Comparison of ENCODE assay signal across 11 cellular contexts in the genomic region with DNA sequence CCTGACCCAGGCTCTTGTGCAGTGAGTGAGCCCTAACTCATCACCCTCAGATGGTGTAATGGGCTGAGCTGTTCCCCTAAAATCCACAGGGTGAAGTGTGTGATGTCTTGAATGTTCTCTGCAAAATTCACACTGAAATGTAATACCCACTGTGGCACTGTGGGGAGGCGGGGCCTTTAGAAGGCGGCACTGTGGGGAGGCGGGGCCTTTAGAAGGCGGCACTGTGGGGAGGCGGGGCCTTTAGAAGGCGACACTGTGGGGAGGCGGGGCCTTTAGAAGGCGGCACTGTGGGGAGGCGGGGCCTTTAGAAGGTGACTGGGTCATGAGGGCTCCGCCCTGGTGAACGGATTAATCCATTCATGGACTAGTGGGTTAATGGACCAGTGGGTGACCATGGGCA. TPM values are rescaled to one million over a fixed set of nuclear protein-coding genes. Genes with fewer than 3 reads are reported as not detected.
A peak's percentile ranks its signal among the peaks of the same experiment; 100 is the strongest.
DNase-seq lines count a peak whose midpoint lies in the region; ATAC-seq and TF ChIP-seq lines count a peak whose summit lies in the region.
"Had no signal": no experiment of that assay in that cellular context is flagged by ENCODE, and none has a peak within 500 bp of the region (broad histone marks: within the 10 kb centered on the region; RNA-seq: fewer than 3 reads in every experiment).

No MANE protein-coding gene starts in this region.

- dilution Hi-C loops in mammary epithelial cell (cut with HindIII; ENCODE audit: low sequenced_read_pairs): no loop called here

- H3K79me2 ChIP-seq in mammary epithelial cell (ENCODE audit: insufficient read depth, low read length): no peaks in the 10 kb centered on the region
- no peaks in the 10 kb centered on the region for H3K79me2 ChIP-seq in hepatocyte

- H3K27ac Mint-ChIP-seq in activated T-cell treated with anti-CD3 and anti-CD28 coated beads, Interleukin-2, amount 50 U/mL, for 24 hours: no peak overlapping the region
- no peak overlapping the region for H3K27ac Mint-ChIP-seq in activated naive CD8-positive, alpha-beta T cell treated with anti-CD3 and anti-CD28 coated beads, Interleukin-2, amount 50 U/mL, for 24 hours
- no peak overlapping the region for H3K27ac Mint-ChIP-seq in stimulated activated effector memory CD8-positive, alpha-beta T cell treated with anti-CD3 and anti-CD28 coated beads, Interleukin-12 subunit alpha, Interleukin-12 subunit beta, amount 100 ng/mL, for 72 hours
- H3K27ac Mint-ChIP-seq: progenitor cell of endocrine pancreas; T-helper 1 cell treated with Interleukin-12 subunit alpha and Interleukin-12 subunit beta and Interleukin-4 antibody, amounts not matched to agents 30 μg/mL and 1 μg/mL, for 36 hours had no signal

- H3K36me3 ChIP-seq in mammary epithelial cell (ENCODE audit: insufficient read depth, low read length): no peaks in the 10 kb centered on the region
- H3K36me3 ChIP-seq in hepatocyte (replicated peaks; ENCODE audit: insufficient read depth, low read depth): no peaks in the 10 kb centered on the region

- H3K36me3 Mint-ChIP-seq in activated T-cell treated with anti-CD3 and anti-CD28 coated beads, Interleukin-2, amount 50 U/mL, for 24 hours (ENCODE audit: low read depth): peaks cover 74% of the 10 kb centered on the region
- H3K36me3 Mint-ChIP-seq in activated naive CD8-positive, alpha-beta T cell treated with anti-CD3 and anti-CD28 coated beads, Interleukin-2, amount 50 U/mL, for 24 hours (ENCODE audit: low read depth): peaks cover 17% of the 10 kb centered on the region
- peaks cover 35% of the 10 kb centered on the region for H3K36me3 Mint-ChIP-seq in stimulated activated effector memory CD8-positive, alpha-beta T cell treated with anti-CD3 and anti-CD28 coated beads, Interleukin-12 subunit alpha, Interleukin-12 subunit beta, amount 100 ng/mL, for 72 hours

- no peaks in the 10 kb centered on the region for H4K20me1 ChIP-seq in mammary epithelial cell (ENCODE audit: insufficient read depth, low read length)
- no peaks in the 10 kb centered on the region for H4K20me1 ChIP-seq in hepatocyte (ENCODE audit: insufficient read depth, poor library complexity, severe bottlenecking)

- intact Hi-C loops in mammary epithelial cell (cut with micrococcal nuclease): no loop called here

- no peaks in the 10 kb centered on the region for H3K9me3 Mint-ChIP-seq in activated T-cell treated with anti-CD3 and anti-CD28 coated beads, Interleukin-2, amount 50 U/mL, for 24 hours
- no peaks in the 10 kb centered on the region for H3K9me3 Mint-ChIP-seq in activated naive CD8-positive, alpha-beta T cell treated with anti-CD3 and anti-CD28 coated beads, Interleukin-2, amount 50 U/mL, for 24 hours
- no peaks in the 10 kb centered on the region for H3K9me3 Mint-ChIP-seq in stimulated activated effector memory CD8-positive, alpha-beta T cell treated with anti-CD3 and anti-CD28 coated beads, Interleukin-12 subunit alpha, Interleukin-12 subunit beta, amount 100 ng/mL, for 72 hours
- H3K9me3 Mint-ChIP-seq: T-helper 1 cell treated with Interleukin-12 subunit alpha and Interleukin-12 subunit beta and Interleukin-4 antibody, amounts not matched to agents 30 μg/mL and 1 μg/mL, for 36 hours had no signal

- no peak overlapping the region for H3K4me2 ChIP-seq in mammary epithelial cell (ENCODE audit: insufficient read depth, low read depth, low read length)
- H3K4me2 ChIP-seq in hepatocyte: no peak overlapping the region

- H3K4me3 ChIP-seq in mammary epithelial cell (replicated peaks in 1 of 3; ENCODE audit: insufficient read depth in 1 of 3, low read depth in 2 of 3, low read length in 3 of 3) (no peak overlapping the region), hepatocyte (no peak overlapping the region)
- H3K4me3 ChIP-seq: coronary artery had no signal

- TF ChIP-seq CTCF in mammary epithelial cell (conservative IDR thresholded peaks at IDR 0.05 in 1 of 2, IDR thresholded peaks at IDR 0.05 in 1 of 2; ENCODE audit: extremely low read depth in 1 of 2, insufficient read depth in 1 of 2, low read depth in 1 of 2, low read length in 2 of 2): no peak
- no peak for TF ChIP-seq CTCF in hepatocyte (IDR thresholded peaks at IDR 0.05; ENCODE audit: poor library complexity)

- ATAC-seq in activated naive CD8-positive, alpha-beta T cell treated with anti-CD3 and anti-CD28 coated beads, Interleukin-2, amount 50 U/mL, for 24 hours: peak; percentile 51
- ATAC-seq in stimulated activated effector memory CD8-positive, alpha-beta T cell treated with anti-CD3 and anti-CD28 coated beads, Interleukin-12 subunit alpha, Interleukin-12 subunit beta, amount 100 ng/mL, for 72 hours: peak; percentile 47

- CTCF ChIA-PET in mammary epithelial cell (lab: Charles Lee; ENCODE audit: low non-redundant PET): no interaction called here

- no peaks in the 10 kb centered on the region for H3K9me3 ChIP-seq in mammary epithelial cell (replicated peaks; ENCODE audit: insufficient read depth, low read length)
- no peaks in the 10 kb centered on the region for H3K9me3 ChIP-seq in hepatocyte (ENCODE audit: low read depth)

- H3K4me3 Mint-ChIP-seq in activated T-cell treated with anti-CD3 and anti-CD28 coated beads, Interleukin-2, amount 50 U/mL, for 24 hours: no peak overlapping the region
- no peak overlapping the region for H3K4me3 Mint-ChIP-seq in activated naive CD8-positive, alpha-beta T cell treated with anti-CD3 and anti-CD28 coated beads, Interleukin-2, amount 50 U/mL, for 24 hours
- H3K4me3 Mint-ChIP-seq in stimulated activated effector memory CD8-positive, alpha-beta T cell treated with anti-CD3 and anti-CD28 coated beads, Interleukin-12 subunit alpha, Interleukin-12 subunit beta, amount 100 ng/mL, for 72 hours: no peak overlapping the region
- H3K4me3 Mint-ChIP-seq: T-helper 1 cell treated with Interleukin-12 subunit alpha and Interleukin-12 subunit beta and Interleukin-4 antibody, amounts not matched to agents 30 μg/mL and 1 μg/mL, for 36 hours had no signal

- H3K4me1 ChIP-seq in mammary epithelial cell (ENCODE audit: insufficient read depth, low read length): no peaks in the 10 kb centered on the region
- no peaks in the 10 kb centered on the region for H3K4me1 ChIP-seq in hepatocyte (ENCODE audit: insufficient read depth)

- H3K9ac ChIP-seq in mammary epithelial cell (ENCODE audit: insufficient read depth, low read length): no peak overlapping the region

- no peaks in the 10 kb centered on the region for H3K4me1 Mint-ChIP-seq in activated T-cell treated with anti-CD3 and anti-CD28 coated beads, Interleukin-2, amount 50 U/mL, for 24 hours (ENCODE audit: low read depth)
- no peaks in the 10 kb centered on the region for H3K4me1 Mint-ChIP-seq in activated naive CD8-positive, alpha-beta T cell treated with anti-CD3 and anti-CD28 coated beads, Interleukin-2, amount 50 U/mL, for 24 hours
- H3K4me1 Mint-ChIP-seq in stimulated activated effector memory CD8-positive, alpha-beta T cell treated with anti-CD3 and anti-CD28 coated beads, Interleukin-12 subunit alpha, Interleukin-12 subunit beta, amount 100 ng/mL, for 72 hours: no peaks in the 10 kb centered on the region

- in situ Hi-C loops in mammary epithelial cell (cut with MboI; ENCODE audit: low sequenced_read_pairs in 2 of 2): no loop called here

- no peaks in the 10 kb centered on the region for H3K27me3 Mint-ChIP-seq in activated T-cell treated with anti-CD3 and anti-CD28 coated beads, Interleukin-2, amount 50 U/mL, for 24 hours
- no peaks in the 10 kb centered on the region for H3K27me3 Mint-ChIP-seq in activated naive CD8-positive, alpha-beta T cell treated with anti-CD3 and anti-CD28 coated beads, Interleukin-2, amount 50 U/mL, for 24 hours
- H3K27me3 Mint-ChIP-seq: progenitor cell of endocrine pancreas had no signal

- DNase-seq in activated T-cell treated with anti-CD3 and anti-CD28 coated beads for 24 hours (ENCODE audit: low read depth) (peak; percentile 20), NCI-H82 treated with DMSO at 0.1 percent for 48 hours (lab: John Stamatoyannopoulos, UW; ENCODE audit: unreplicated experiment) (peak; percentile 8), mammary epithelial cell (no peak), hepatocyte (ENCODE audit: low spot score) (no peak), GF-D8 (lab: John Stamatoyannopoulos, UW) (no peak)
- DNase-seq in activated T-cell treated with anti-CD3 and anti-CD28 coated beads, Interleukin-2, amount 50 U/mL, for 24 hours: no peak
- peak; percentile 35 for DNase-seq in activated naive CD8-positive, alpha-beta T cell treated with anti-CD3 and anti-CD28 coated beads, Interleukin-2, amount 50 U/mL, for 24 hours
- no peak for DNase-seq in stimulated activated effector memory CD8-positive, alpha-beta T cell treated with anti-CD3 and anti-CD28 coated beads, Interleukin-12 subunit alpha, Interleukin-12 subunit beta, amount 100 ng/mL, for 72 hours (ENCODE audit: low spot score in 2 of 2)

- no peaks in the 10 kb centered on the region for H3K27me3 ChIP-seq in mammary epithelial cell (ENCODE audit: insufficient read depth, low read length)
- H3K27me3 ChIP-seq in hepatocyte: no peaks in the 10 kb centered on the region

- H3K9me2 ChIP-seq in hepatocyte (replicated peaks; ENCODE audit: insufficient read depth): no peaks in the 10 kb centered on the region

- BruUV-seq in mammary epithelial cell (replicated peaks; lab: Mats Ljungman, UMichigan): no TSS peak

- no peak overlapping the region for H3K27ac ChIP-seq in mammary epithelial cell (ENCODE audit: insufficient read depth, low read depth, low read length)
- no peak overlapping the region for H3K27ac ChIP-seq in hepatocyte
- H3K27ac ChIP-seq: coronary artery had no signal

- 88% methylated on average over 7 of the region's 11 CpGs for WGBS in mammary epithelial cell (ENCODE audit: low coverage, missing lambda C conversion rate)
- 97% methylated on average over 7 of the region's 11 CpGs for WGBS in hepatocyte (ENCODE audit: low lambda C conversion rate, missing lambda C conversion rate)

- H2AFZ ChIP-seq in mammary epithelial cell (ENCODE audit: low read depth, low read length) (no peak overlapping the region), hepatocyte (no peak overlapping the region)

RNA-seq across cellular contexts. Expression of a gene that starts 33.0 kb away (rescaled TPM):
- total RNA-seq in mammary epithelial cell (100 to 1,000 TPM in 1 of 2 donors, 10 to 100 TPM in 1; 61.7 to 110 TPM), hepatocyte (61.5 and 92.4 TPM in 2 replicates)
- polyA plus RNA-seq in mammary epithelial cell (45.1 TPM), hepatocyte (152 and 155 TPM in 2 replicates)
- 108 TPM for polyA minus RNA-seq in mammary epithelial cell

RNA-seq across cellular contexts. Expression of a gene that starts 34.9 kb away (rescaled TPM):
- total RNA-seq in mammary epithelial cell (10 to 100 TPM; 50.3 to 81.7 TPM), hepatocyte (62.5 and 82.8 TPM in 2 replicates)
- polyA plus RNA-seq in mammary epithelial cell (114 TPM), hepatocyte (148 and 177 TPM in 2 replicates)
- polyA minus RNA-seq in mammary epithelial cell: 29.2 TPM

RNA-seq across cellular contexts. Expression of a gene that starts 35.2 kb away (rescaled TPM):
- 100 to 1,000 TPM in 1 of 2 donors, 10 to 100 TPM in 1; 60.0 to 193 TPM for total RNA-seq in mammary epithelial cell
- polyA plus RNA-seq in mammary epithelial cell: 235 TPM
- polyA minus RNA-seq in mammary epithelial cell: 110 TPM
- 38.0 and 50.2 TPM in 2 replicates for total RNA-seq in hepatocyte
- polyA plus RNA-seq in hepatocyte: 372 and 402 TPM in 2 replicates

RNA-seq across cellular contexts. Expression of a gene that starts 44.8 kb away (rescaled TPM):
- 100 to 1,000 TPM; 387 to 511 TPM for total RNA-seq in mammary epithelial cell
- 721 TPM for polyA plus RNA-seq in mammary epithelial cell
- polyA minus RNA-seq in mammary epithelial cell: 374 TPM
- 248 and 260 TPM in 2 replicates for total RNA-seq in hepatocyte
- polyA plus RNA-seq in hepatocyte: 356 and 392 TPM in 2 replicates

RNA-seq across cellular contexts. Expression of a gene that starts 48.1 kb away (rescaled TPM):
- total RNA-seq in mammary epithelial cell (10 to 100 TPM; 66.6 to 66.7 TPM), hepatocyte (57.8 and 68.0 TPM in 2 replicates)
- polyA plus RNA-seq in mammary epithelial cell (91.4 TPM), hepatocyte (49.7 and 56.2 TPM in 2 replicates)
- polyA minus RNA-seq in mammary epithelial cell: 193 TPM

Comparison
In these comparisons a context has a peak if more than half of its experiments do, and no peak if none do; other contexts are left out.
1. DNase-seq: peak in activated T-cell treated with anti-CD3 and anti-CD28 coated beads for 24 hours (single experiment), NCI-H82 treated with DMSO at 0.1 percent for 48 hours (single experiment) and activated naive CD8-positive, alpha-beta T cell treated with anti-CD3 and anti-CD28 coated beads, Interleukin-2, amount 50 U/mL, for 24 hours (single experiment); none in activated T-cell treated with anti-CD3 and anti-CD28 coated beads, Interleukin-2, amount 50 U/mL, for 24 hours (single experiment), stimulated activated effector memory CD8-positive, alpha-beta T cell treated with anti-CD3 and anti-CD28 coated beads, Interleukin-12 subunit alpha, Interleukin-12 subunit beta, amount 100 ng/mL, for 72 hours (0 of 2), mammary epithelial cell (single experiment), hepatocyte (single experiment) and GF-D8 (single experiment).